Comparison of ENCODE assay signal across 1 cellular context in the genomic region with DNA sequence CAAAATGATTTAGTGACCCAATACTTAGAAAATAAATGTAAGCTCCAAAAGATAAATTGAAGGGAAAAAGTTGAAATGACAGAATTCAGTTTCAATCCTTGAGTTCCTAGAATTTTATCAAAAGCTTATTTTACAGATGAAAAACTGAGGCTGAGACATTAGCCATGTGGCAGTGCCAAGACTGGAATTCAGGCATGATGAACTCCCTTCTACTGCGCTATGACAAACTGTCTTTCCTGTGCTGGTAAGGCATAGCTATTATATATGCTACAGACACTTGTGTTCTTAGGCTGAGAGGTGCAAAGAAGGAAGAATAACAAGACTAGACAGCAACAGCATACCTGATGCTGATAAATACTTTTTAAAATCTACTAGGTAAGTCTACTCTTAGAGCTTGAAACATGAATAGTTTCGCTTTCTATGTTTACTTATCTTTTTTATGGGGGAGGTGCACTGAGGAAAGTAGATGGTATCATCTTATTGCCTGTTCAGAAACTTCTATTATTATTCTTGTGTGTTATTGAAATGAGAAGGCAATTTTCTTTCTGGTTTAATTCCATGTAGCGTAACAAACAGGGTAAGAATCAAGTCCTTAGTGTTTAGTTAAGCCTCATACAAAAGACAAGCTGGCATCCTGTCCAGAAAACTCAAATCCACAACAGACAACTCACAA.
A peak's percentile ranks its signal among the peaks of the same experiment; 100 is the strongest.
TF ChIP-seq lines count a peak whose summit lies in the region.

No MANE protein-coding gene starts in this region.

TF ChIP-seq in HepG2, 621 proteins besides CTCF, POLR2A, EP300 and RAD21 (continued from another document and continues in another):
- TF ChIP-seq ZNF790 (CRISPR knock-in tag; IDR thresholded peaks at IDR 0.05; ENCODE audit: borderline replicate concordance) (no peak), SNAI1 (CRISPR knock-in tag; IDR thresholded peaks at IDR 0.05; ENCODE audit: borderline replicate concordance) (no peak), PAF1 (CRISPR knock-in tag; IDR thresholded peaks at IDR 0.05) (no peak), SP5 (CRISPR knock-in tag; IDR thresholded peaks at IDR 0.05; ENCODE audit: borderline replicate concordance, low read depth) (no peak), ZNF589 (CRISPR knock-in tag; conservative IDR thresholded peaks at IDR 0.05) (no peak), ZBTB7A (CRISPR knock-in tag; IDR thresholded peaks at IDR 0.05) (no peak), SATB2 (CRISPR knock-in tag; IDR thresholded peaks at IDR 0.05) (no peak), PLRG1 (conservative IDR thresholded peaks at IDR 0.05) (no peak), SMYD3 (CRISPR knock-in tag; IDR thresholded peaks at IDR 0.05) (0 out of 2 replicates have a peak, but pooled peaks have one; percentile 25), FOXK1 (CRISPR knock-in tag; IDR thresholded peaks at IDR 0.05; ENCODE audit: borderline replicate concordance, low read depth) (no peak), HOXA5 (CRISPR knock-in tag; IDR thresholded peaks at IDR 0.05) (no peak), ZNF205 (CRISPR knock-in tag; IDR thresholded peaks at IDR 0.05) (no peak), FOXA1 (IDR thresholded peaks at IDR 0.05) (no peak), FOXA1 (CRISPR knock-in tag; IDR thresholded peaks at IDR 0.05) (peak; percentile 44), HOXA3 (CRISPR knock-in tag; IDR thresholded peaks at IDR 0.05) (no peak), CEBPB (IDR thresholded peaks at IDR 0.05; ENCODE audit: borderline replicate concordance, low read depth, low read length) (no peak), ZNF441 (CRISPR knock-in tag; IDR thresholded peaks at IDR 0.05; ENCODE audit: borderline replicate concordance) (no peak), ZNF563 (CRISPR knock-in tag; IDR thresholded peaks at IDR 0.05) (no peak), ZNF598 (CRISPR knock-in tag; IDR thresholded peaks at IDR 0.05; ENCODE audit: borderline replicate concordance) (no peak), ZFP36L2 (CRISPR knock-in tag; IDR thresholded peaks at IDR 0.05) (no peak), MIER3 (CRISPR knock-in tag; IDR thresholded peaks at IDR 0.05; ENCODE audit: borderline replicate concordance) (no peak), ELF4 (CRISPR knock-in tag; IDR thresholded peaks at IDR 0.05; ENCODE audit: borderline replicate concordance) (no peak), ZNF816 (CRISPR knock-in tag; IDR thresholded peaks at IDR 0.05; ENCODE audit: borderline replicate concordance) (no peak), FOSL1 (CRISPR knock-in tag; IDR thresholded peaks at IDR 0.05; ENCODE audit: borderline replicate concordance) (no peak), ZNF234 (CRISPR knock-in tag; conservative IDR thresholded peaks at IDR 0.05) (no peak), HES4 (CRISPR knock-in tag; IDR thresholded peaks at IDR 0.05; ENCODE audit: borderline replicate concordance) (no peak), HNRNPH1 (optimal IDR thresholded peaks at IDR 0.05; ENCODE audit: low read depth, low read length) (no peak), CBFB (CRISPR knock-in tag; IDR thresholded peaks at IDR 0.05) (no peak), ZNF180 (CRISPR knock-in tag; IDR thresholded peaks at IDR 0.05; ENCODE audit: borderline replicate concordance, low read depth) (no peak), KLF6 (CRISPR knock-in tag; IDR thresholded peaks at IDR 0.05) (no peak), ZNF772 (CRISPR knock-in tag; IDR thresholded peaks at IDR 0.05) (no peak), ZNF780A (CRISPR knock-in tag; IDR thresholded peaks at IDR 0.05) (no peak), KAT8 (CRISPR knock-in tag; IDR thresholded peaks at IDR 0.05) (no peak), ZNF615 (CRISPR knock-in tag; IDR thresholded peaks at IDR 0.05; ENCODE audit: borderline replicate concordance) (no peak), HNRNPK (IDR thresholded peaks at IDR 0.05; ENCODE audit: low read depth, low read length, poor library complexity, severe bottlenecking) (no peak), ZNF878 (CRISPR knock-in tag; IDR thresholded peaks at IDR 0.05) (0 out of 2 replicates have a peak, but pooled peaks have one; percentile 31), TCF7 (IDR thresholded peaks at IDR 0.05; ENCODE audit: low read depth) (no peak), TSC22D2 (CRISPR knock-in tag; IDR thresholded peaks at IDR 0.05; ENCODE audit: borderline replicate concordance) (no peak), ZNF510 (CRISPR knock-in tag; IDR thresholded peaks at IDR 0.05; ENCODE audit: low read depth) (no peak), SOX5 (CRISPR knock-in tag; IDR thresholded peaks at IDR 0.05; ENCODE audit: borderline replicate concordance) (no peak), ZNF773 (CRISPR knock-in tag; IDR thresholded peaks at IDR 0.05; ENCODE audit: borderline replicate concordance) (no peak), ZNF543 (CRISPR knock-in tag; IDR thresholded peaks at IDR 0.05) (no peak), MYNN (CRISPR knock-in tag; IDR thresholded peaks at IDR 0.05; ENCODE audit: low read depth) (no peak), RELA (CRISPR knock-in tag; IDR thresholded peaks at IDR 0.05) (no peak), BCL6 (CRISPR knock-in tag; IDR thresholded peaks at IDR 0.05) (no peak), NCOA1 (CRISPR knock-in tag; IDR thresholded peaks at IDR 0.05) (no peak), TBP (CRISPR knock-in tag; IDR thresholded peaks at IDR 0.05) (no peak), CCDC6 (CRISPR knock-in tag; IDR thresholded peaks at IDR 0.05) (0 out of 2 replicates have a peak, but pooled peaks have one; percentile 27), ZKSCAN5 (CRISPR knock-in tag; IDR thresholded peaks at IDR 0.05) (no peak), REL (CRISPR knock-in tag; conservative IDR thresholded peaks at IDR 0.05) (no peak), ZMAT3 (CRISPR knock-in tag; conservative IDR thresholded peaks at IDR 0.05) (0 out of 2 replicates have a peak, but pooled peaks have one; percentile 18), ZFX (CRISPR knock-in tag; IDR thresholded peaks at IDR 0.05; ENCODE audit: low read depth) (no peak)
- TF ChIP-seq, protein P1, sequence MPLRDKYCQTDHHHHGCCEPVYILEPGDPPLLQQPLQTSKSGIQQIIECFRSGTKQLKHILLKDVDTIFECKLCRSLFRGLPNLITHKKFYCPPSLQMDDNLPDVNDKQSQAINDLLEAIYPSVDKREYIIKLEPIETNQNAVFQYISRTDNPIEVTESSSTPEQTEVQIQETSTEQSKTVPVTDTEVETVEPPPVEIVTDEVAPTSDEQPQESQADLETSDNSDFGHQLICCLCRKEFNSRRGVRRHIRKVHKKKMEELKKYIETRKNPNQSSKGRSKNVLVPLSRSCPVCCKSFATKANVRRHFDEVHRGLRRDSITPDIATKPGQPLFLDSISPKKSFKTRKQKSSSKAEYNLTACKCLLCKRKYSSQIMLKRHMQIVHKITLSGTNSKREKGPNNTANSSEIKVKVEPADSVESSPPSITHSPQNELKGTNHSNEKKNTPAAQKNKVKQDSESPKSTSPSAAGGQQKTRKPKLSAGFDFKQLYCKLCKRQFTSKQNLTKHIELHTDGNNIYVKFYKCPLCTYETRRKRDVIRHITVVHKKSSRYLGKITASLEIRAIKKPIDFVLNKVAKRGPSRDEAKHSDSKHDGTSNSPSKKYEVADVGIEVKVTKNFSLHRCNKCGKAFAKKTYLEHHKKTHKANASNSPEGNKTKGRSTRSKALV (CRISPR knock-in tag; IDR thresholded peaks at IDR 0.05), result no peak
- TF ChIP-seq, protein P2, sequence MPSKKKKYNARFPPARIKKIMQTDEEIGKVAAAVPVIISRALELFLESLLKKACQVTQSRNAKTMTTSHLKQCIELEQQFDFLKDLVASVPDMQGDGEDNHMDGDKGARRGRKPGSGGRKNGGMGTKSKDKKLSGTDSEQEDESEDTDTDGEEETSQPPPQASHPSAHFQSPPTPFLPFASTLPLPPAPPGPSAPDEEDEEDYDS (CRISPR knock-in tag; IDR thresholded peaks at IDR 0.05), result no peak
- TF ChIP-seq, protein P3, sequence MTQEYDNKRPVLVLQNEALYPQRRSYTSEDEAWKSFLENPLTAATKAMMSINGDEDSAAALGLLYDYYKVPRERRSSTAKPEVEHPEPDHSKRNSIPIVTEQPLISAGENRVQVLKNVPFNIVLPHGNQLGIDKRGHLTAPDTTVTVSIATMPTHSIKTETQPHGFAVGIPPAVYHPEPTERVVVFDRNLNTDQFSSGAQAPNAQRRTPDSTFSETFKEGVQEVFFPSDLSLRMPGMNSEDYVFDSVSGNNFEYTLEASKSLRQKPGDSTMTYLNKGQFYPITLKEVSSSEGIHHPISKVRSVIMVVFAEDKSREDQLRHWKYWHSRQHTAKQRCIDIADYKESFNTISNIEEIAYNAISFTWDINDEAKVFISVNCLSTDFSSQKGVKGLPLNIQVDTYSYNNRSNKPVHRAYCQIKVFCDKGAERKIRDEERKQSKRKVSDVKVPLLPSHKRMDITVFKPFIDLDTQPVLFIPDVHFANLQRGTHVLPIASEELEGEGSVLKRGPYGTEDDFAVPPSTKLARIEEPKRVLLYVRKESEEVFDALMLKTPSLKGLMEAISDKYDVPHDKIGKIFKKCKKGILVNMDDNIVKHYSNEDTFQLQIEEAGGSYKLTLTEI (CRISPR knock-in tag; conservative IDR thresholded peaks at IDR 0.05), result no peak
- TF ChIP-seq, protein P4, sequence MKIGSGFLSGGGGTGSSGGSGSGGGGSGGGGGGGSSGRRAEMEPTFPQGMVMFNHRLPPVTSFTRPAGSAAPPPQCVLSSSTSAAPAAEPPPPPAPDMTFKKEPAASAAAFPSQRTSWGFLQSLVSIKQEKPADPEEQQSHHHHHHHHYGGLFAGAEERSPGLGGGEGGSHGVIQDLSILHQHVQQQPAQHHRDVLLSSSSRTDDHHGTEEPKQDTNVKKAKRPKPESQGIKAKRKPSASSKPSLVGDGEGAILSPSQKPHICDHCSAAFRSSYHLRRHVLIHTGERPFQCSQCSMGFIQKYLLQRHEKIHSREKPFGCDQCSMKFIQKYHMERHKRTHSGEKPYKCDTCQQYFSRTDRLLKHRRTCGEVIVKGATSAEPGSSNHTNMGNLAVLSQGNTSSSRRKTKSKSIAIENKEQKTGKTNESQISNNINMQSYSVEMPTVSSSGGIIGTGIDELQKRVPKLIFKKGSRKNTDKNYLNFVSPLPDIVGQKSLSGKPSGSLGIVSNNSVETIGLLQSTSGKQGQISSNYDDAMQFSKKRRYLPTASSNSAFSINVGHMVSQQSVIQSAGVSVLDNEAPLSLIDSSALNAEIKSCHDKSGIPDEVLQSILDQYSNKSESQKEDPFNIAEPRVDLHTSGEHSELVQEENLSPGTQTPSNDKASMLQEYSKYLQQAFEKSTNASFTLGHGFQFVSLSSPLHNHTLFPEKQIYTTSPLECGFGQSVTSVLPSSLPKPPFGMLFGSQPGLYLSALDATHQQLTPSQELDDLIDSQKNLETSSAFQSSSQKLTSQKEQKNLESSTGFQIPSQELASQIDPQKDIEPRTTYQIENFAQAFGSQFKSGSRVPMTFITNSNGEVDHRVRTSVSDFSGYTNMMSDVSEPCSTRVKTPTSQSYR (CRISPR knock-in tag; IDR thresholded peaks at IDR 0.05; ENCODE audit: borderline replicate concordance), result 0 out of 2 replicates have a peak, but pooled peaks have one; percentile 57
- TF ChIP-seq, protein P5, sequence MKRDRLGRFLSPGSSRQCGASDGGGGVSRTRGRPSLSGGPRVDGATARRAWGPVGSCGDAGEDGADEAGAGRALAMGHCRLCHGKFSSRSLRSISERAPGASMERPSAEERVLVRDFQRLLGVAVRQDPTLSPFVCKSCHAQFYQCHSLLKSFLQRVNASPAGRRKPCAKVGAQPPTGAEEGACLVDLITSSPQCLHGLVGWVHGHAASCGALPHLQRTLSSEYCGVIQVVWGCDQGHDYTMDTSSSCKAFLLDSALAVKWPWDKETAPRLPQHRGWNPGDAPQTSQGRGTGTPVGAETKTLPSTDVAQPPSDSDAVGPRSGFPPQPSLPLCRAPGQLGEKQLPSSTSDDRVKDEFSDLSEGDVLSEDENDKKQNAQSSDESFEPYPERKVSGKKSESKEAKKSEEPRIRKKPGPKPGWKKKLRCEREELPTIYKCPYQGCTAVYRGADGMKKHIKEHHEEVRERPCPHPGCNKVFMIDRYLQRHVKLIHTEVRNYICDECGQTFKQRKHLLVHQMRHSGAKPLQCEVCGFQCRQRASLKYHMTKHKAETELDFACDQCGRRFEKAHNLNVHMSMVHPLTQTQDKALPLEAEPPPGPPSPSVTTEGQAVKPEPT (CRISPR knock-in tag; IDR thresholded peaks at IDR 0.05; ENCODE audit: low read depth), result no peak
- TF ChIP-seq, protein P6, sequence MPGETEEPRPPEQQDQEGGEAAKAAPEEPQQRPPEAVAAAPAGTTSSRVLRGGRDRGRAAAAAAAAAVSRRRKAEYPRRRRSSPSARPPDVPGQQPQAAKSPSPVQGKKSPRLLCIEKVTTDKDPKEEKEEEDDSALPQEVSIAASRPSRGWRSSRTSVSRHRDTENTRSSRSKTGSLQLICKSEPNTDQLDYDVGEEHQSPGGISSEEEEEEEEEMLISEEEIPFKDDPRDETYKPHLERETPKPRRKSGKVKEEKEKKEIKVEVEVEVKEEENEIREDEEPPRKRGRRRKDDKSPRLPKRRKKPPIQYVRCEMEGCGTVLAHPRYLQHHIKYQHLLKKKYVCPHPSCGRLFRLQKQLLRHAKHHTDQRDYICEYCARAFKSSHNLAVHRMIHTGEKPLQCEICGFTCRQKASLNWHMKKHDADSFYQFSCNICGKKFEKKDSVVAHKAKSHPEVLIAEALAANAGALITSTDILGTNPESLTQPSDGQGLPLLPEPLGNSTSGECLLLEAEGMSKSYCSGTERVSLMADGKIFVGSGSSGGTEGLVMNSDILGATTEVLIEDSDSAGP (CRISPR knock-in tag; IDR thresholded peaks at IDR 0.05; ENCODE audit: borderline replicate concordance), result no peak
- TF ChIP-seq, protein P7, sequence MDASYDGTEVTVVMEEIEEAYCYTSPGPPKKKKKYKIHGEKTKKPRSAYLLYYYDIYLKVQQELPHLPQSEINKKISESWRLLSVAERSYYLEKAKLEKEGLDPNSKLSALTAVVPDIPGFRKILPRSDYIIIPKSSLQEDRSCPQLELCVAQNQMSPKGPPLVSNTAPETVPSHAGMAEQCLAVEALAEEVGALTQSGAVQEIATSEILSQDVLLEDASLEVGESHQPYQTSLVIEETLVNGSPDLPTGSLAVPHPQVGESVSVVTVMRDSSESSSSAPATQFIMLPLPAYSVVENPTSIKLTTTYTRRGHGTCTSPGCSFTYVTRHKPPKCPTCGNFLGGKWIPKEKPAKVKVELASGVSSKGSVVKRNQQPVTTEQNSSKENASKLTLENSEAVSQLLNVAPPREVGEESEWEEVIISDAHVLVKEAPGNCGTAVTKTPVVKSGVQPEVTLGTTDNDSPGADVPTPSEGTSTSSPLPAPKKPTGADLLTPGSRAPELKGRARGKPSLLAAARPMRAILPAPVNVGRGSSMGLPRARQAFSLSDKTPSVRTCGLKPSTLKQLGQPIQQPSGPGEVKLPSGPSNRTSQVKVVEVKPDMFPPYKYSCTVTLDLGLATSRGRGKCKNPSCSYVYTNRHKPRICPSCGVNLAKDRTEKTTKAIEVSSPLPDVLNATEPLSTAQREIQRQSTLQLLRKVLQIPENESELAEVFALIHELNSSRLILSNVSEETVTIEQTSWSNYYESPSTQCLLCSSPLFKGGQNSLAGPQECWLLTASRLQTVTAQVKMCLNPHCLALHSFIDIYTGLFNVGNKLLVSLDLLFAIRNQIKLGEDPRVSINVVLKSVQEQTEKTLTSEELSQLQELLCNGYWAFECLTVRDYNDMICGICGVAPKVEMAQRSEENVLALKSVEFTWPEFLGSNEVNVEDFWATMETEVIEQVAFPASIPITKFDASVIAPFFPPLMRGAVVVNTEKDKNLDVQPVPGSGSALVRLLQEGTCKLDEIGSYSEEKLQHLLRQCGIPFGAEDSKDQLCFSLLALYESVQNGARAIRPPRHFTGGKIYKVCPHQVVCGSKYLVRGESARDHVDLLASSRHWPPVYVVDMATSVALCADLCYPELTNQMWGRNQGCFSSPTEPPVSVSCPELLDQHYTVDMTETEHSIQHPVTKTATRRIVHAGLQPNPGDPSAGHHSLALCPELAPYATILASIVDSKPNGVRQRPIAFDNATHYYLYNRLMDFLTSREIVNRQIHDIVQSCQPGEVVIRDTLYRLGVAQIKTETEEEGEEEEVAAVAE (CRISPR knock-in tag; IDR thresholded peaks at IDR 0.05; ENCODE audit: borderline replicate concordance), result no peak
